Comparison of ENCODE assay signal across 27 cellular contexts in genomic region chr7:117241088-117241487, GRCh38.
"Had no signal": no experiment of that assay in that cellular context is flagged by ENCODE, and none has a peak within 500 bp of the region (broad histone marks: within the 10 kb centered on the region; RNA-seq: fewer than 3 reads in every experiment).

No MANE protein-coding gene starts in this region.

- H3K27me3 ChIP-seq: suprapubic skin, testis, thyroid gland, tibial artery, tibial nerve, transverse colon, upper lobe of right lung, uterus, vagina had no signal

- H3K36me3 ChIP-seq: stomach, suprapubic skin, thoracic aorta, thyroid gland, tibial artery, tibial nerve, transverse colon, upper lobe of left lung, upper lobe of right lung, uterus, vagina had no signal

- ATAC-seq: stimulated activated effector memory CD8-positive, alpha-beta T cell treated with anti-CD3 and anti-CD28 coated beads, Interleukin-12 subunit alpha, Interleukin-12 subunit beta, amount 100 ng/mL, for 72 hours; stimulated activated memory B cell treated with anti-CD40 and anti-IgM and Interleukin-4, amounts not matched to agents 10 μg/mL and 1 μg/mL and 100 μg/mL, for 72 hours; stimulated activated naive B cell treated with anti-CD40 and anti-IgM and Interleukin-4, amounts not matched to agents 10 μg/mL and 1 μg/mL and 100 μg/mL, for 72 hours; stimulated activated naive CD8-positive, alpha-beta T cell treated with anti-CD3 and anti-CD28 coated beads, Interleukin-15, amount 100 ng/mL, for 72 hours; stimulated activated naive CD8-positive, alpha-beta T cell treated with anti-CD3 and anti-CD28 coated beads, Interleukin-15, Interleukin-2, amounts not matched to agents 100 U/mL and 50 U/mL, for 24 hours; upper lobe of right lung had no signal

- H3K9me3 ChIP-seq: suprapubic skin, testis, thyroid gland, tibial artery, upper lobe of right lung, uterus, vagina had no signal

- H3K27ac ChIP-seq: stomach, suprapubic skin, testis, thoracic aorta, thyroid gland, tibial artery, tibial nerve, transverse colon, upper lobe of left lung, upper lobe of right lung, uterus, vagina had no signal

- H3K4me1 ChIP-seq: stomach, suprapubic skin, testis, thyroid gland, tibial artery, tibial nerve, transverse colon, upper lobe of left lung, upper lobe of right lung, uterus, vagina had no signal

- FAIRE-seq: urothelium cell line had no signal

- H3K4me3 ChIP-seq: stomach, suprapubic skin, testis, thoracic aorta, thyroid gland, tibial artery, tibial nerve, transverse colon, upper lobe of left lung, upper lobe of right lung, uterus, vagina had no signal

- DNase-seq: stimulated activated CD4-positive, alpha-beta T cell treated with anti-CD3 and anti-CD28 coated beads, Interleukin-2, amount 100 ng/mL, for 48 hours; stimulated activated CD4-positive, alpha-beta T cell treated with anti-CD3 and anti-CD28 coated beads, Interleukin-4, amount 100 ng/mL, for 1 hour; stimulated activated CD4-positive, alpha-beta T cell treated with anti-CD3 and anti-CD28 coated beads, Interleukin-4, amount 100 ng/mL, for 24 hours; stimulated activated CD4-positive, alpha-beta T cell treated with anti-CD3 and anti-CD28 coated beads, Interleukin-4, amount 100 ng/mL, for 4 hours; stimulated activated CD8-positive, alpha-beta memory T cell treated with anti-CD3 and anti-CD28 coated beads, Interleukin-4, amount 100 ng/mL, for 48 hours; stimulated activated naive B cell treated with anti-CD40 and anti-IgM and Interleukin-4, amounts not matched to agents 10 μg/mL and 1 μg/mL and 100 μg/mL, for 72 hours; stimulated activated naive CD4-positive, alpha-beta T cell; stimulated activated naive CD4-positive, alpha-beta T cell treated with Interleukin-2 at 50 U/mL for 16 hours; stimulated activated naive CD8-positive, alpha-beta T cell treated with anti-CD3 and anti-CD28 coated beads, Interleukin-15, amount 100 ng/mL, for 72 hours; stimulated activated naive CD8-positive, alpha-beta T cell treated with anti-CD3 and anti-CD28 coated beads, Interleukin-15, Interleukin-2, amounts not matched to agents 100 U/mL and 50 U/mL, for 24 hours; stomach; substantia nigra; testis; thyroid gland; tibial artery; transverse colon; trophoblast cell; upper lobe of left lung; upper lobe of right lung; uterus had no signal
